Comparison of ENCODE assay signal across 23 cellular contexts in the genomic region with DNA sequence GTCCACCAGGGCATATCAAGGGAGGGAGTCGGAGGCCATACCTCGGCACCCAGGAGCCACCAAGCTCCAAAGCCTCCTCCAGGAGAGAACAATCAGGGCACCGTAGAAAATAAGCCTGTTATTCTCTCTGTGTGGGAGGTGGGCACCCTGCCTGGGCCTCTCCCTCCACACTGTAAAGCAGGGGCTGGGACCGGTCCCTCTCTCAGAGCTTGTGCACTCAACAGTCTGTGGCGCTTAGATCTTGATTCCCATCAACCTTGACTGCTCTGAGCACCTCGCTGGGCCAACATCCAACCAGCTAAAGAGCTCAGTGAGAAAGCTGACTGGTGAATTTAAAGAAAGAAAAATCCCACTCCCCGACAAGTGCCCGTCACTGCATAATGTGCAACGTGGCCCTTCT.
"Had no signal": no experiment of that assay in that cellular context is flagged by ENCODE, and none has a peak within 500 bp of the region (broad histone marks: within the 10 kb centered on the region; RNA-seq: fewer than 3 reads in every experiment).

No MANE protein-coding gene starts in this region.

- H3K9me3 Mint-ChIP-seq: activated CD4-positive, alpha-beta memory T cell treated with anti-CD3 and anti-CD28 coated beads, Interleukin-2, amount 10 ng/mL, durations not matched to agents 7 days and 5 days; activated CD4-positive, alpha-beta T cell treated with anti-CD3 and anti-CD28 coated beads, Interleukin-2, amount 10 ng/mL, durations not matched to agents 7 days and 5 days; activated naive CD4-positive, alpha-beta T cell treated with anti-CD3 and anti-CD28 coated beads, Interleukin-2, amount 50 U/mL, for 24 hours had no signal

- H3K9me3 ChIP-seq: MG63, Peyer's patch, SJCRH30, SK-N-SH had no signal

- DNase-seq: activated CD4-positive, alpha-beta memory T cell treated with anti-CD3 and anti-CD28 coated beads, Interleukin-2, amount 10 ng/mL, durations not matched to agents 7 days and 5 days; activated CD4-positive, alpha-beta T cell treated with anti-CD3 and anti-CD28 coated beads, Interleukin-2, amount 10 ng/mL, durations not matched to agents 7 days and 5 days; activated CD4-positive, CD25-positive, alpha-beta regulatory T cell; activated CD8-positive, alpha-beta memory T cell treated with anti-CD3 and anti-CD28 coated beads, Interleukin-2, amount 50 U/mL, for 48 hours; activated T-cell treated with anti-CD3 and anti-CD28 coated beads, Interleukin-2, amount 50 U/mL, for 1 hour; brain microvascular endothelial cell; MV-4-11; NCI-H1092 treated with DMSO at 0.1 percent for 48 hours; NCI-H1436; NCI-H1694 treated with DMSO at 0.1 percent for 48 hours; NCI-H2029 treated with DMSO at 0.1 percent for 48 hours; NCI-H446; NCI-H524; Peyer's patch; Right ventricle myocardium superior; SJCRH30; SK-N-SH; T-helper 1 cell had no signal

- H3K36me3 ChIP-seq: brain microvascular endothelial cell, cardiac muscle cell, Peyer's patch, SJCRH30 had no signal

- H3K36me3 Mint-ChIP-seq: activated naive CD4-positive, alpha-beta T cell treated with anti-CD3 and anti-CD28 coated beads, Interleukin-2, amount 50 U/mL, for 24 hours had no signal

- H3K27ac ChIP-seq: brain microvascular endothelial cell, cardiac muscle cell, Peyer's patch, RWPE1, SJCRH30, VCaP had no signal

- H3K4me3 Mint-ChIP-seq: activated CD4-positive, alpha-beta memory T cell treated with anti-CD3 and anti-CD28 coated beads, Interleukin-2, amount 10 ng/mL, durations not matched to agents 7 days and 5 days; activated CD4-positive, alpha-beta T cell treated with anti-CD3 and anti-CD28 coated beads, Interleukin-2, amount 10 ng/mL, durations not matched to agents 7 days and 5 days; activated naive CD4-positive, alpha-beta T cell treated with anti-CD3 and anti-CD28 coated beads, Interleukin-2, amount 50 U/mL, for 24 hours had no signal

- H3K27me3 ChIP-seq: brain microvascular endothelial cell, cardiac muscle cell, MG63, Peyer's patch had no signal

- H3K27ac Mint-ChIP-seq: activated CD4-positive, alpha-beta memory T cell treated with anti-CD3 and anti-CD28 coated beads, Interleukin-2, amount 10 ng/mL, durations not matched to agents 7 days and 5 days; activated CD4-positive, alpha-beta T cell treated with anti-CD3 and anti-CD28 coated beads, Interleukin-2, amount 10 ng/mL, durations not matched to agents 7 days and 5 days; activated naive CD4-positive, alpha-beta T cell treated with anti-CD3 and anti-CD28 coated beads, Interleukin-2, amount 50 U/mL, for 24 hours had no signal

- H3K4me3 ChIP-seq: cardiac muscle cell, MG63, Peyer's patch, SJCRH30 had no signal

- H3K4me1 ChIP-seq: Peyer's patch had no signal
